In genomic region chr12:16174282-16174681, GRCh38 we compare ENCODE assay signal across 28 cellular contexts.
"Had no signal": no experiment of that assay in that cellular context is flagged by ENCODE, and none has a peak within 500 bp of the region (broad histone marks: within the 10 kb centered on the region; RNA-seq: fewer than 3 reads in every experiment).

No MANE protein-coding gene starts in this region.

- H3K27ac ChIP-seq: colonic mucosa, coronary artery, dorsolateral prefrontal cortex, epithelial cell of prostate, esophagus muscularis mucosa, esophagus squamous epithelium, foreskin keratinocyte, gastrocnemius medialis, gastroesophageal sphincter, heart left ventricle, heart right ventricle had no signal

- ATAC-seq: effector memory CD8-positive, alpha-beta T cell; esophagus mucosa; foreskin keratinocyte; gastrocnemius medialis; gastroesophageal sphincter; heart left ventricle; heart right ventricle had no signal

- H3K4me3 ChIP-seq: colonic mucosa, coronary artery, dorsolateral prefrontal cortex, esophagus muscularis mucosa, esophagus squamous epithelium, gastrocnemius medialis, gastroesophageal sphincter, heart left ventricle, heart right ventricle had no signal

- H3K4me1 ChIP-seq: colonic mucosa, esophagus muscularis mucosa, esophagus squamous epithelium, foreskin keratinocyte, gastrocnemius medialis, gastroesophageal sphincter, heart left ventricle, heart right ventricle had no signal

- H3K9me3 ChIP-seq: colonic mucosa, esophagus muscularis mucosa, esophagus squamous epithelium, gastrocnemius medialis, gastroesophageal sphincter, heart right ventricle had no signal

- H3K36me3 ChIP-seq: colonic mucosa, esophagus muscularis mucosa, esophagus squamous epithelium, gastrocnemius medialis, gastroesophageal sphincter, heart left ventricle, heart right ventricle had no signal

- DNase-seq: colonic mucosa; cortex of kidney; dermis blood vessel endothelial cell; dorsolateral prefrontal cortex; effector CD4-positive, alpha-beta T cell; effector CD8-positive, alpha-beta T cell; effector memory CD4-positive, alpha-beta T cell; effector memory CD8-positive, alpha-beta T cell; endodermal cell; erythroblast; esophagus squamous epithelium; foreskin fibroblast; foreskin keratinocyte; foreskin melanocyte; gastrocnemius medialis; glutamatergic neuron; head of caudate nucleus; heart left ventricle; heart right ventricle had no signal

- H3K27me3 ChIP-seq: colonic mucosa, dorsolateral prefrontal cortex, esophagus muscularis mucosa, esophagus squamous epithelium, foreskin keratinocyte, gastrocnemius medialis, gastroesophageal sphincter, heart left ventricle, heart right ventricle had no signal

- FAIRE-seq: colon, endometrium, endothelial cell of umbilical vein, frontal cortex had no signal
